Comparison of ENCODE assay signal across 23 cellular contexts in genomic region chr12:31267966-31268365, GRCh38.
"Had no signal": no experiment of that assay in that cellular context is flagged by ENCODE, and none has a peak within 500 bp of the region (broad histone marks: within the 10 kb centered on the region; RNA-seq: fewer than 3 reads in every experiment).

No MANE protein-coding gene starts in this region.

- H3K4me1 ChIP-seq: SJCRH30 had no signal

- H3K9me3 Mint-ChIP-seq: activated CD4-positive, alpha-beta memory T cell treated with anti-CD3 and anti-CD28 coated beads for 36 hours; activated CD4-positive, alpha-beta T cell treated with anti-CD3 and anti-CD28 coated beads, Interleukin-2, amount 10 ng/mL, durations not matched to agents 7 days and 5 days; activated T-cell treated with anti-CD3 and anti-CD28 coated beads, Interleukin-2, amount 50 U/mL, for 4 hours had no signal

- H3K4me2 ChIP-seq: SK-N-SH had no signal

- H3K4me3 ChIP-seq: cardiac muscle cell, SJCRH30 had no signal

- H3K9ac ChIP-seq: SK-N-SH had no signal

- H3K27ac Mint-ChIP-seq: activated CD4-positive, alpha-beta memory T cell treated with anti-CD3 and anti-CD28 coated beads for 36 hours; activated CD4-positive, alpha-beta T cell treated with anti-CD3 and anti-CD28 coated beads, Interleukin-2, amount 10 ng/mL, durations not matched to agents 7 days and 5 days; activated naive CD8-positive, alpha-beta T cell had no signal

- ATAC-seq: activated T-cell treated with anti-CD3 and anti-CD28 coated beads, Interleukin-2, amount 50 U/mL, for 4 hours; Right ventricle myocardium inferior had no signal

- H3K36me3 ChIP-seq: brain microvascular endothelial cell, cardiac muscle cell, SJCRH30 had no signal

- H3K27me3 Mint-ChIP-seq: activated CD4-positive, alpha-beta memory T cell treated with anti-CD3 and anti-CD28 coated beads for 36 hours; activated CD4-positive, alpha-beta T cell treated with anti-CD3 and anti-CD28 coated beads, Interleukin-2, amount 10 ng/mL, durations not matched to agents 7 days and 5 days; activated naive CD8-positive, alpha-beta T cell had no signal

- DNase-seq: activated CD4-positive, alpha-beta memory T cell treated with anti-CD3 and anti-CD28 coated beads for 36 hours; activated CD4-positive, alpha-beta T cell treated with anti-CD3 and anti-CD28 coated beads, Interleukin-2, amount 10 ng/mL, durations not matched to agents 7 days and 5 days; activated CD4-positive, CD25-positive, alpha-beta regulatory T cell; activated CD8-positive, alpha-beta memory T cell treated with anti-CD3 and anti-CD28 coated beads for 24 hours; activated effector memory CD4-positive, alpha-beta T cell treated with anti-CD3 and anti-CD28 coated beads, Interleukin-2, amount 50 U/mL, for 16 hours; activated naive CD4-positive, alpha-beta T cell treated with Interleukin-2 at 50 U/mL for 16 hours; activated T-cell treated with anti-CD3 and anti-CD28 coated beads, Interleukin-2, amount 50 U/mL, for 4 hours; brain microvascular endothelial cell; NCI-H1048; NCI-H146; NCI-H187 treated with DMSO at 0.1 percent for 48 hours; NCI-H2081 treated with DMSO at 0.1 percent for 48 hours; NCI-H2227 treated with DMSO at 0.1 percent for 48 hours; NCI-H446 treated with DMSO at 0.1 percent for 48 hours; NCI-H524 treated with DMSO at 0.1 percent for 48 hours; NCI-H748 treated with DMSO at 0.1 percent for 48 hours; SJCRH30; SK-N-SH; T-helper 1 cell had no signal

- H3K9me3 ChIP-seq: SJCRH30, SK-N-SH had no signal

- H3K4me3 Mint-ChIP-seq: activated CD4-positive, alpha-beta memory T cell treated with anti-CD3 and anti-CD28 coated beads for 36 hours; activated CD4-positive, alpha-beta T cell treated with anti-CD3 and anti-CD28 coated beads, Interleukin-2, amount 10 ng/mL, durations not matched to agents 7 days and 5 days; activated naive CD8-positive, alpha-beta T cell; activated T-cell treated with anti-CD3 and anti-CD28 coated beads, Interleukin-2, amount 50 U/mL, for 4 hours had no signal

- H3K27me3 ChIP-seq: brain microvascular endothelial cell, cardiac muscle cell, SJCRH30 had no signal

- H3K27ac ChIP-seq: brain microvascular endothelial cell, cardiac muscle cell, SJCRH30, VCaP had no signal
